ENCODE assay signal across 22 cellular contexts in the genomic region with DNA sequence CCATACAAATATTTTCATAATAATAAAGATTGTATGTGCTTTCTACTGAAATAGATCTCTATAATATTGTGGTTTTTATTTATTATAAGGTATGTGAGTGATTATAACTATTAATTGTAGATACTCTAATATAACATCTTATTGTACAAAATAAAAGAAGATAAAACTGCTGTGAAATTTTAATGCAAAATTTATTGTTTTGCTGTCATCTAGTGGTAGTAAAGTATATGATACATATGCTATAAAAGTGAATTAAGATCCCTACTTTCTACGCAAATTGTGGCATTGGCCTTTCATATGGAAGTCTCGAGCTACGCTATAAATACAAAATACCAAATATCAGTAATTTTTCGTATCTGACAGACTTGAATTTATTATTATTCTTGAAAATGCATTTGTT. TPM values are rescaled to one million over a fixed set of nuclear protein-coding genes. Genes with fewer than 3 reads are reported as not detected.
DNase-seq lines count a peak whose midpoint lies in the region; FAIRE-seq and TF ChIP-seq lines count a peak whose summit lies in the region.
"Had no signal": no experiment of that assay in that cellular context is flagged by ENCODE, and none has a peak within 500 bp of the region (broad histone marks: within the 10 kb centered on the region; RNA-seq: fewer than 3 reads in every experiment).

No MANE protein-coding gene starts in this region.

- POLR2A ChIA-PET in activated CD4-positive, alpha-beta memory T cell treated with anti-CD3 and anti-CD28 coated beads, Interleukin-2, amount 10 ng/mL, durations not matched to agents 7 days and 5 days (lab: Charles Lee), result no interaction called here

- TF ChIP-seq EP300 in Ishikawa (IDR thresholded peaks at IDR 0.05; ENCODE audit: borderline replicate concordance), result no peak

- TF ChIP-seq CTCF in D721Med (IDR thresholded peaks at IDR 0.05; ENCODE audit: insufficient read depth, missing control alignments), result peak; percentile 44
- TF ChIP-seq CTCF in astrocyte of the spinal cord (IDR thresholded peaks at IDR 0.05; ENCODE audit: low read depth, low read length), result peak; percentile 9
- TF ChIP-seq CTCF in mesothelial cell of epicardium (IDR thresholded peaks at IDR 0.05; ENCODE audit: unreplicated experiment), result peak; percentile 59

- peaks cover 10% of the 10 kb centered on the region for H3K27me3 Mint-ChIP-seq in mesothelial cell of epicardium (ENCODE audit: low read depth)
- H3K27me3 Mint-ChIP-seq in activated CD4-positive, alpha-beta memory T cell treated with anti-CD3 and anti-CD28 coated beads, Interleukin-2, amount 10 ng/mL, durations not matched to agents 7 days and 5 days, result no peaks in the 10 kb centered on the region
- H3K27me3 Mint-ChIP-seq: activated CD4-positive, alpha-beta T cell treated with anti-CD3 and anti-CD28 coated beads, Interleukin-2, amount 10 ng/mL, durations not matched to agents 24 days and 14 days had no signal

- no peak overlapping the region for H3K4me3 ChIP-seq in astrocyte of the spinal cord (ENCODE audit: low read depth, low read length)
- H3K4me3 ChIP-seq: colonic mucosa, esophagus squamous epithelium, K562, suprapubic skin had no signal

- no peaks in the 10 kb centered on the region for H3K9me3 Mint-ChIP-seq in mesothelial cell of epicardium
- no peaks in the 10 kb centered on the region for H3K9me3 Mint-ChIP-seq in activated CD4-positive, alpha-beta memory T cell treated with anti-CD3 and anti-CD28 coated beads, Interleukin-2, amount 10 ng/mL, durations not matched to agents 7 days and 5 days
- H3K9me3 Mint-ChIP-seq: activated CD4-positive, alpha-beta T cell treated with anti-CD3 and anti-CD28 coated beads, Interleukin-2, amount 10 ng/mL, durations not matched to agents 24 days and 14 days; activated T-cell treated with anti-CD3 and anti-CD28 coated beads, Interleukin-2, amount 50 U/mL, for 24 hours; CD8-positive, alpha-beta memory T cell had no signal

- no peaks in the 10 kb centered on the region for H3K36me3 Mint-ChIP-seq in mesothelial cell of epicardium
- H3K36me3 Mint-ChIP-seq in activated CD4-positive, alpha-beta memory T cell treated with anti-CD3 and anti-CD28 coated beads, Interleukin-2, amount 10 ng/mL, durations not matched to agents 7 days and 5 days (ENCODE audit: low read depth), result no peaks in the 10 kb centered on the region
- H3K36me3 Mint-ChIP-seq: CD8-positive, alpha-beta memory T cell had no signal

- DNase-seq in D721Med (ENCODE audit: insufficient read length, low spot score) (no peak), astrocyte of the spinal cord (ENCODE audit: low read depth, low spot score) (no peak), mesothelial cell of epicardium (ENCODE audit: low spot score in 2 of 2, unreplicated experiment in 2 of 2) (no peak), NOMO-1 treated with DMSO at 0.1 percent for 48 hours (lab: John Stamatoyannopoulos, UW; ENCODE audit: unreplicated experiment) (no peak)
- no peak for DNase-seq in activated T-cell treated with anti-CD3 and anti-CD28 coated beads, Interleukin-2, amount 50 U/mL, for 1 hour
- no peak for DNase-seq in activated CD4-positive, alpha-beta memory T cell treated with anti-CD3 and anti-CD28 coated beads, Interleukin-2, amount 10 ng/mL, durations not matched to agents 7 days and 5 days
- DNase-seq in activated CD4-positive, alpha-beta T cell treated with anti-CD3 and anti-CD28 coated beads, Interleukin-2, amount 50 U/mL, for 4 hours, result no peak
- DNase-seq: activated CD4-positive, alpha-beta T cell treated with anti-CD3 and anti-CD28 coated beads, Interleukin-2, amount 10 ng/mL, durations not matched to agents 24 days and 14 days; activated T-cell treated with anti-CD3 and anti-CD28 coated beads, Interleukin-2, amount 50 U/mL, for 24 hours; CD8-positive, alpha-beta memory T cell; colonic mucosa; esophagus squamous epithelium; GDM1; HCEC 1CT; NCI-H187; NCI-H748 treated with DMSO at 0.1 percent for 48 hours; Right ventricle myocardium superior; T-helper 9 cell had no signal

- peaks cover 1% of the 10 kb centered on the region for H3K4me1 Mint-ChIP-seq in mesothelial cell of epicardium
- H3K4me1 Mint-ChIP-seq in activated CD4-positive, alpha-beta memory T cell treated with anti-CD3 and anti-CD28 coated beads, Interleukin-2, amount 10 ng/mL, durations not matched to agents 7 days and 5 days, result no peaks in the 10 kb centered on the region
- H3K4me1 Mint-ChIP-seq: activated CD4-positive, alpha-beta T cell treated with anti-CD3 and anti-CD28 coated beads, Interleukin-2, amount 10 ng/mL, durations not matched to agents 24 days and 14 days had no signal

- in situ Hi-C loops in astrocyte of the spinal cord (cut with HindIII; ENCODE audit: low sequenced_read_pairs), result no loop called here

- peak; percentile 25; the same call in 1 of the 2 replicates for TF ChIP-seq RAD21 in Ishikawa (IDR thresholded peaks at IDR 0.05; ENCODE audit: low read depth)

- CTCF ChIA-PET in activated CD4-positive, alpha-beta memory T cell treated with anti-CD3 and anti-CD28 coated beads, Interleukin-2, amount 10 ng/mL, durations not matched to agents 7 days and 5 days (lab: Charles Lee), result interaction anchor here (0.8 kb wide), 1 partner anchor 183 kb away, joined by 3 read pairs; the partner anchor contains the start of gene KCTD8

- H3K27ac Mint-ChIP-seq in mesothelial cell of epicardium, result no peak overlapping the region
- H3K27ac Mint-ChIP-seq in activated CD4-positive, alpha-beta memory T cell treated with anti-CD3 and anti-CD28 coated beads, Interleukin-2, amount 10 ng/mL, durations not matched to agents 7 days and 5 days, result no peak overlapping the region
- H3K27ac Mint-ChIP-seq: activated CD4-positive, alpha-beta T cell treated with anti-CD3 and anti-CD28 coated beads, Interleukin-2, amount 10 ng/mL, durations not matched to agents 24 days and 14 days; activated T-cell treated with anti-CD3 and anti-CD28 coated beads, Interleukin-2, amount 50 U/mL, for 24 hours; CD8-positive, alpha-beta memory T cell had no signal

- H3K4me3 Mint-ChIP-seq in mesothelial cell of epicardium, result no peak overlapping the region
- H3K4me3 Mint-ChIP-seq in activated CD4-positive, alpha-beta memory T cell treated with anti-CD3 and anti-CD28 coated beads, Interleukin-2, amount 10 ng/mL, durations not matched to agents 7 days and 5 days, result no peak overlapping the region
- H3K4me3 Mint-ChIP-seq: activated CD4-positive, alpha-beta T cell treated with anti-CD3 and anti-CD28 coated beads, Interleukin-2, amount 10 ng/mL, durations not matched to agents 24 days and 14 days; activated T-cell treated with anti-CD3 and anti-CD28 coated beads, Interleukin-2, amount 50 U/mL, for 24 hours; CD8-positive, alpha-beta memory T cell had no signal

- no peak for FAIRE-seq in D721Med (lab: Jason Lieb, UNC)
- FAIRE-seq: K562 had no signal

TF ChIP-seq in Ishikawa, 13 proteins besides CTCF, POLR2A, EP300 and RAD21:
- TF ChIP-seq YY1 (IDR thresholded peaks at IDR 0.05; ENCODE audit: low read depth) (no peak), CEBPB (IDR thresholded peaks at IDR 0.05) (no peak), REST (IDR thresholded peaks at IDR 0.05; ENCODE audit: low read depth) (no peak), EGR1 (IDR thresholded peaks at IDR 0.05) (no peak), TAF1 (IDR thresholded peaks at IDR 0.05; ENCODE audit: low read depth) (no peak), NFIC (IDR thresholded peaks at IDR 0.05) (no peak), TCF12 (IDR thresholded peaks at IDR 0.05; ENCODE audit: low read depth) (no peak)
- TF ChIP-seq, protein P1, sequence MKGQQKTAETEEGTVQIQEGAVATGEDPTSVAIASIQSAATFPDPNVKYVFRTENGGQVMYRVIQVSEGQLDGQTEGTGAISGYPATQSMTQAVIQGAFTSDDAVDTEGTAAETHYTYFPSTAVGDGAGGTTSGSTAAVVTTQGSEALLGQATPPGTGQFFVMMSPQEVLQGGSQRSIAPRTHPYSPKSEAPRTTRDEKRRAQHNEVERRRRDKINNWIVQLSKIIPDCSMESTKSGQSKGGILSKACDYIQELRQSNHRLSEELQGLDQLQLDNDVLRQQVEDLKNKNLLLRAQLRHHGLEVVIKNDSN (IDR thresholded peaks at IDR 0.05), result no peak

RNA-seq across cellular contexts. Expression of gene YIPF7, which starts 19.3 kb away (rescaled TPM):
- total RNA-seq in mesothelial cell of epicardium, result not detected in 3 replicates
- not detected for total RNA-seq in activated CD4-positive, alpha-beta memory T cell treated with anti-CD3 and anti-CD28 coated beads, Interleukin-2, amount 10 ng/mL, durations not matched to agents 7 days and 5 days
- total RNA-seq: activated CD4-positive, alpha-beta T cell treated with anti-CD3 and anti-CD28 coated beads, Interleukin-2, amount 10 ng/mL, durations not matched to agents 24 days and 14 days; CD8-positive, alpha-beta memory T cell; colonic mucosa; esophagus squamous epithelium; K562; liver; suprapubic skin had no signal

RNA-seq across cellular contexts. Expression of gene GUF1, which starts 46.1 kb away (rescaled TPM):
- 26.3 to 27.6 TPM (median 26.5 TPM) in 3 replicates for total RNA-seq in mesothelial cell of epicardium
- total RNA-seq in activated CD4-positive, alpha-beta memory T cell treated with anti-CD3 and anti-CD28 coated beads, Interleukin-2, amount 10 ng/mL, durations not matched to agents 7 days and 5 days, result 10 to 100 TPM; 18.0 to 20.6 TPM

Comparison
In these comparisons a context has a peak if more than half of its experiments do, and no peak if none do; other contexts are left out.
1. CTCF ChIP-seq: peak in every context shown above with its lines; median percentile 59 in mesothelial cell of epicardium; 44 in D721Med; 9 in astrocyte of the spinal cord.